ENCODE assay signal across 29 cellular contexts in genomic region chr18:6489977-6490376, GRCh38.
"Had no signal": no experiment of that assay in that cellular context is flagged by ENCODE, and none has a peak within 500 bp of the region (broad histone marks: within the 10 kb centered on the region; RNA-seq: fewer than 3 reads in every experiment).

No MANE protein-coding gene starts in this region.

- H3K9me3 Mint-ChIP-seq: natural killer cell; nephron; neural progenitor cell; stimulated activated naive CD8-positive, alpha-beta T cell treated with anti-CD3 and anti-CD28 coated beads, Interleukin-15, amount 100 ng/mL, for 72 hours; type B pancreatic cell had no signal

- H3K9me3 ChIP-seq: ovary, psoas muscle, right lobe of liver, sigmoid colon, suprapubic skin, testis, tibial artery, transverse colon, upper lobe of right lung, uterus had no signal

- H3K27me3 Mint-ChIP-seq: progenitor cell of endocrine pancreas had no signal

- H3K9ac ChIP-seq: neural progenitor cell, parathyroid adenoma had no signal

- H3K27ac Mint-ChIP-seq: natural killer cell; nephron; neural progenitor cell; progenitor cell of endocrine pancreas; stimulated activated effector memory CD8-positive, alpha-beta T cell treated with anti-CD3 and anti-CD28 coated beads, Interleukin-12 subunit alpha, Interleukin-12 subunit beta, amount 100 ng/mL, for 72 hours; stimulated activated naive CD8-positive, alpha-beta T cell treated with anti-CD3 and anti-CD28 coated beads, Interleukin-15, amount 100 ng/mL, for 72 hours; type B pancreatic cell had no signal

- H2AFZ ChIP-seq: neural progenitor cell, parathyroid adenoma had no signal

- H3K36me3 Mint-ChIP-seq: natural killer cell; neural progenitor cell; stimulated activated effector memory CD8-positive, alpha-beta T cell treated with anti-CD3 and anti-CD28 coated beads, Interleukin-12 subunit alpha, Interleukin-12 subunit beta, amount 100 ng/mL, for 72 hours; type B pancreatic cell had no signal

- H3K79me2 ChIP-seq: parathyroid adenoma had no signal

- H3K27me3 ChIP-seq: neural progenitor cell, ovary, right lobe of liver, sigmoid colon, suprapubic skin, testis, tibial artery, transverse colon, upper lobe of right lung, uterus had no signal

- DNase-seq: natural killer cell; occipital lobe; ovary; posterior cingulate gyrus; psoas muscle; right cardiac atrium; right lobe of liver; sigmoid colon; small intestine; stimulated activated CD4-positive, alpha-beta T cell treated with anti-CD3 and anti-CD28 coated beads, Interleukin-15, amount 100 ng/mL, for 24 hours; stimulated activated CD4-positive, alpha-beta T cell treated with anti-CD3 and anti-CD28 coated beads, Interleukin-2, amount 100 ng/mL, for 24 hours; stimulated activated CD4-positive, alpha-beta T cell treated with anti-CD3 and anti-CD28 coated beads, Interleukin-2, amount 100 ng/mL, for 48 hours; stimulated activated CD4-positive, alpha-beta T cell treated with anti-CD3 and anti-CD28 coated beads, Interleukin-4, amount 100 ng/mL, for 24 hours; stimulated activated naive CD4-positive, alpha-beta T cell; stimulated activated naive CD8-positive, alpha-beta T cell treated with anti-CD3 and anti-CD28 coated beads, Interleukin-15, amount 100 ng/mL, for 72 hours; stimulated activated naive CD8-positive, alpha-beta T cell treated with anti-CD3 and anti-CD28 coated beads, Interleukin-15, Interleukin-2, amounts not matched to agents 100 U/mL and 50 U/mL, for 24 hours; substantia nigra; testis; tibial artery; transverse colon; upper lobe of right lung; uterus had no signal

- H3K4me1 Mint-ChIP-seq: natural killer cell; stimulated activated effector memory CD8-positive, alpha-beta T cell treated with anti-CD3 and anti-CD28 coated beads, Interleukin-12 subunit alpha, Interleukin-12 subunit beta, amount 100 ng/mL, for 72 hours; stimulated activated naive CD8-positive, alpha-beta T cell treated with anti-CD3 and anti-CD28 coated beads, Interleukin-15, amount 100 ng/mL, for 72 hours had no signal

- ATAC-seq: natural killer cell; psoas muscle; right cardiac atrium; right lobe of liver; stimulated activated effector memory CD8-positive, alpha-beta T cell treated with anti-CD3 and anti-CD28 coated beads, Interleukin-12 subunit alpha, Interleukin-12 subunit beta, amount 100 ng/mL, for 72 hours; stimulated activated naive CD8-positive, alpha-beta T cell treated with anti-CD3 and anti-CD28 coated beads, Interleukin-15, amount 100 ng/mL, for 72 hours; stimulated activated naive CD8-positive, alpha-beta T cell treated with anti-CD3 and anti-CD28 coated beads, Interleukin-15, Interleukin-2, amounts not matched to agents 100 U/mL and 50 U/mL, for 24 hours; upper lobe of right lung had no signal

- H3K27ac ChIP-seq: neural progenitor cell, ovary, parathyroid adenoma, psoas muscle, right lobe of liver, sigmoid colon, suprapubic skin, testis, tibial artery, transverse colon, upper lobe of right lung, uterus had no signal

- H3K4me3 ChIP-seq: neural progenitor cell, ovary, psoas muscle, right lobe of liver, sigmoid colon, suprapubic skin, testis, tibial artery, transverse colon, upper lobe of right lung, uterus had no signal

- H3K36me3 ChIP-seq: neural progenitor cell, ovary, right lobe of liver, sigmoid colon, suprapubic skin, tibial artery, transverse colon, upper lobe of right lung, uterus had no signal

- H3K4me3 Mint-ChIP-seq: natural killer cell; nephron; neural progenitor cell; stimulated activated effector memory CD8-positive, alpha-beta T cell treated with anti-CD3 and anti-CD28 coated beads, Interleukin-12 subunit alpha, Interleukin-12 subunit beta, amount 100 ng/mL, for 72 hours; stimulated activated naive CD8-positive, alpha-beta T cell treated with anti-CD3 and anti-CD28 coated beads, Interleukin-15, amount 100 ng/mL, for 72 hours; type B pancreatic cell had no signal

- H3K4me1 ChIP-seq: neural progenitor cell, parathyroid adenoma, psoas muscle, right lobe of liver, sigmoid colon, tibial artery, transverse colon, upper lobe of right lung, uterus had no signal

- H3K4me2 ChIP-seq: neural progenitor cell had no signal
